ENCODE assay signal across 10 cellular contexts in the genomic region with DNA sequence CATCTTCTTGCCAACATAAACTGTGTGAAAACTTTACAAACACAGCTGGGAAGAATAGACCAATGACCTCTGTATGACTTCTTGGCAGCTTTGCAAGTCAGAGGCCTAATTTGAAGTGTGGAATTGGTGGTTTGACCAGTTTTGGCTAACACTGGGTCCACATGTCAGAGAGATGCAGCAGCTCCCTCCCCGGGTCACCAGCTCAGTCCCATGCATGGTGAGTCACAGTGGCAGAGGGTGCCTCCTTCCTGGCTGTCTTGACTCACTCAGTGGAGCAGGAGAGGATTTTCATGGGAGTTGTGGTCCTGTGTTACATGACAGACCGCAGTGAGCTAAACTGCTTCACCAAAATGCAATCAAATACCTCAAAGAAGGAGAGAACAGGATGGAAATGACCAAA. TPM values are rescaled to one million over a fixed set of nuclear protein-coding genes. Genes with fewer than 3 reads are reported as not detected.
DNase-seq lines count a peak whose midpoint lies in the region; ATAC-seq and TF ChIP-seq lines count a peak whose summit lies in the region.
"Had no signal": no experiment of that assay in that cellular context is flagged by ENCODE, and none has a peak within 500 bp of the region (broad histone marks: within the 10 kb centered on the region; RNA-seq: fewer than 3 reads in every experiment).

No MANE protein-coding gene starts in this region.

- BruUV-seq in IMR-90 (replicated peaks; lab: Mats Ljungman, UMichigan), result no TSS peak

- H3K36me3 ChIP-seq in IMR-90 (ENCODE audit: control insufficient read depth, insufficient read depth, low read length), result no peaks in the 10 kb centered on the region
- no peaks in the 10 kb centered on the region for H3K36me3 ChIP-seq in endodermal cell (ENCODE audit: control insufficient read depth, insufficient read depth, low read length)
- H3K36me3 ChIP-seq in upper lobe of right lung, result no peaks in the 10 kb centered on the region
- H3K36me3 ChIP-seq: BLaER1, tibial artery had no signal

- H2BK120ac ChIP-seq in IMR-90 (ENCODE audit: low read depth, low read length), result no peak overlapping the region

- peaks cover 4% of the 10 kb centered on the region; the same call in 1 of the 2 replicates for H3K4me1 ChIP-seq in IMR-90 (ENCODE audit: control insufficient read depth, insufficient read depth, low read length)
- H3K4me1 ChIP-seq in endodermal cell (ENCODE audit: control insufficient read depth, insufficient read depth, low read length), result no peaks in the 10 kb centered on the region
- H3K4me1 ChIP-seq in upper lobe of right lung, result peaks cover 4% of the 10 kb centered on the region
- H3K4me1 ChIP-seq: tibial artery had no signal

- H2BK5ac ChIP-seq in IMR-90 (ENCODE audit: low read depth, low read length, poor library complexity, severe bottlenecking), result no peak overlapping the region

- H3K4ac ChIP-seq in IMR-90 (ENCODE audit: low read depth, low read length), result no peak overlapping the region

- in situ Hi-C loops in IMR-90 (cut with MboI; ENCODE audit: low sequenced_read_pairs), result no loop called here

- no peak for TF ChIP-seq RAD21 in IMR-90 (IDR thresholded peaks at IDR 0.05; ENCODE audit: low read length)

- H2AFZ ChIP-seq in IMR-90 (replicated peaks; ENCODE audit: low read length, poor library complexity), result peak overlapping the region; percentile 81

- no peak overlapping the region for H2BK15ac ChIP-seq in IMR-90 (ENCODE audit: low read depth, low read length)

- no peaks in the 10 kb centered on the region for H3K9me3 ChIP-seq in IMR-90 (ENCODE audit: control insufficient read depth, insufficient read depth, low read length)
- H3K9me3 ChIP-seq in endodermal cell (ENCODE audit: control insufficient read depth, low read length), result no peaks in the 10 kb centered on the region
- no peaks in the 10 kb centered on the region for H3K9me3 ChIP-seq in upper lobe of right lung
- H3K9me3 ChIP-seq: BLaER1, tibial artery had no signal

- H3K4me1 Mint-ChIP-seq in activated CD4-positive, alpha-beta T cell treated with anti-CD3 and anti-CD28 coated beads for 36 hours, result peaks cover 28% of the 10 kb centered on the region
- H3K4me1 Mint-ChIP-seq in endodermal cell, result no peaks in the 10 kb centered on the region

- H2BK20ac ChIP-seq in IMR-90 (ENCODE audit: low read depth, low read length), result no peak overlapping the region

- H3K9me3 Mint-ChIP-seq in activated CD4-positive, alpha-beta T cell treated with anti-CD3 and anti-CD28 coated beads for 36 hours (ENCODE audit: low read depth), result no peaks in the 10 kb centered on the region
- H3K9me3 Mint-ChIP-seq in endodermal cell, result no peaks in the 10 kb centered on the region

- no peak overlapping the region for H4K8ac ChIP-seq in IMR-90 (ENCODE audit: low read depth in 2 of 2, low read length in 2 of 2)

- H3K23ac ChIP-seq in IMR-90 (ENCODE audit: low read depth, low read length), result no peak overlapping the region

- H3K4me2 ChIP-seq in IMR-90 (ENCODE audit: low read depth, low read length), result peak overlapping the region; percentile 0; the same call in 1 of the 2 replicates
- H3K4me2 ChIP-seq: BLaER1 had no signal

- H3K4me3 Mint-ChIP-seq in activated CD4-positive, alpha-beta T cell treated with anti-CD3 and anti-CD28 coated beads for 36 hours, result no peak overlapping the region
- H3K4me3 Mint-ChIP-seq in endodermal cell, result no peak overlapping the region

- H3K79me1 ChIP-seq in IMR-90 (ENCODE audit: low read depth in 1 of 2, low read length in 2 of 2), result no peaks in the 10 kb centered on the region

- H3K9me1 ChIP-seq in IMR-90 (ENCODE audit: insufficient read depth, low read length), result no peaks in the 10 kb centered on the region

- POLR2A ChIA-PET in activated CD4-positive, alpha-beta T cell treated with anti-CD3 and anti-CD28 coated beads for 36 hours (lab: Charles Lee), result interaction anchor here (0.6 kb wide), 1 partner anchor 839 kb away, joined by 3 read pairs; no protein-coding TSS in a partner anchor
- POLR2A ChIA-PET in IMR-90 (lab: Charles Lee; ENCODE audit: unreplicated experiment), result no interaction called here

- no peak overlapping the region for H4K5ac ChIP-seq in IMR-90 (ENCODE audit: low read depth, low read length)

- no peak overlapping the region for H3K27ac Mint-ChIP-seq in activated CD4-positive, alpha-beta T cell treated with anti-CD3 and anti-CD28 coated beads for 36 hours
- no peak overlapping the region for H3K27ac Mint-ChIP-seq in endodermal cell

- H3K27me3 ChIP-seq in IMR-90 (ENCODE audit: control insufficient read depth, insufficient read depth, low read length), result no peaks in the 10 kb centered on the region
- H3K27me3 ChIP-seq in endodermal cell (ENCODE audit: control insufficient read depth, insufficient read depth, low read length, poor library complexity, severe bottlenecking), result no peaks in the 10 kb centered on the region
- H3K27me3 ChIP-seq in upper lobe of right lung, result no peaks in the 10 kb centered on the region
- H3K27me3 ChIP-seq: BLaER1, tibial artery had no signal

- intact Hi-C loops in activated CD4-positive, alpha-beta T cell treated with anti-CD3 and anti-CD28 coated beads for 36 hours (cut with DNase I, micrococcal nuclease), result loop anchor here in 1 of 2 experiments (10.0 kb wide), 3 partner anchors 725 to 1785 kb away; a partner anchor contains a TSS
- intact Hi-C loops in IMR-90 (cut with micrococcal nuclease), result loop anchor here (5.0 to 10.0 kb wide), 2 partner anchors 43 to 1515 kb away; no protein-coding TSS in a partner anchor
- intact Hi-C loops in upper lobe of right lung (cut with DNase I), result no loop called here

- DNase-seq in activated CD4-positive, alpha-beta T cell treated with anti-CD3 and anti-CD28 coated beads for 36 hours, result peak; percentile 24
- DNase-seq in activated CD4-positive, alpha-beta T cell treated with anti-CD3 and anti-CD28 coated beads, Interleukin-2, amount 50 U/mL, for 4 hours, result no peak
- peak; percentile 77 for DNase-seq in IMR-90
- DNase-seq in endodermal cell, result peak; percentile 61
- no peak for DNase-seq in upper lobe of right lung
- DNase-seq in activated CD4-positive, alpha-beta T cell treated with anti-CD3 and anti-CD28 coated beads, Interleukin-2, amount 50 U/mL, for 48 hours, result no peak

- no peak for TF ChIP-seq POLR2A in IMR-90 (IDR thresholded peaks at IDR 0.05; ENCODE audit: low read depth, low read length)

- no peak overlapping the region for H2AK5ac ChIP-seq in IMR-90 (ENCODE audit: low read depth, low read length)

- H3K56ac ChIP-seq in IMR-90 (ENCODE audit: extremely low read depth, insufficient read depth, low read length), result no peak overlapping the region

- TF ChIP-seq CTCF in IMR-90 (conservative IDR thresholded peaks at IDR 0.05; ENCODE audit: low read depth, low read length), result no peak
- TF ChIP-seq CTCF in endodermal cell (conservative IDR thresholded peaks at IDR 0.05), result no peak
- TF ChIP-seq CTCF in upper lobe of right lung (IDR thresholded peaks at IDR 0.05), result no peak

- no peak for ATAC-seq in activated CD4-positive, alpha-beta T cell treated with anti-CD3 and anti-CD28 coated beads for 36 hours
- ATAC-seq in IMR-90 (ENCODE audit: low read depth), result peak; percentile 84
- peak; percentile 81 for ATAC-seq in upper lobe of right lung
- ATAC-seq in GM21360 (IDR thresholded peaks at IDR 0.05; ENCODE audit: unreplicated experiment), result no peak
- ATAC-seq in GM21528 (IDR thresholded peaks at IDR 0.05; ENCODE audit: low FRiP score, unreplicated experiment), result no peak

- CTCF ChIA-PET in activated CD4-positive, alpha-beta T cell treated with anti-CD3 and anti-CD28 coated beads for 36 hours (lab: Charles Lee), result interaction anchor here (1.3 kb wide), 1 partner anchor 17 kb away, joined by 3 read pairs; no protein-coding TSS in a partner anchor
- CTCF ChIA-PET in IMR-90 (lab: Yijun Ruan, JAX), result interaction anchor here (1.0 kb wide), 1 partner anchor 46 kb away, joined by 4 read pairs; no protein-coding TSS in a partner anchor

- H3K27me3 Mint-ChIP-seq in activated CD4-positive, alpha-beta T cell treated with anti-CD3 and anti-CD28 coated beads for 36 hours, result peaks cover 15% of the 10 kb centered on the region
- H3K27me3 Mint-ChIP-seq in endodermal cell (ENCODE audit: insufficient read depth), result peaks cover 12% of the 10 kb centered on the region

- H3K36me3 Mint-ChIP-seq in activated CD4-positive, alpha-beta T cell treated with anti-CD3 and anti-CD28 coated beads for 36 hours (ENCODE audit: low read depth), result no peaks in the 10 kb centered on the region
- no peaks in the 10 kb centered on the region for H3K36me3 Mint-ChIP-seq in endodermal cell (ENCODE audit: low read depth)

- H3K4me3 ChIP-seq in IMR-90 (ENCODE audit: insufficient read depth, low read depth, low read length) (no peak overlapping the region), endodermal cell (ENCODE audit: low read length) (no peak overlapping the region), upper lobe of right lung (no peak overlapping the region)
- H3K4me3 ChIP-seq: BLaER1, tibial artery had no signal

- no peaks in the 10 kb centered on the region for H4K20me1 ChIP-seq in IMR-90 (ENCODE audit: insufficient read depth, low read length)
- H4K20me1 ChIP-seq: BLaER1 had no signal

- dilution Hi-C loops in IMR-90 (cut with HindIII; ENCODE audit: low sequenced_read_pairs, unreplicated experiment), result no loop called here

- H3K14ac ChIP-seq in IMR-90 (replicated peaks; ENCODE audit: low read depth, low read length), result no peak overlapping the region

- no peak overlapping the region for H4K91ac ChIP-seq in IMR-90 (ENCODE audit: insufficient read depth, low read depth, low read length)

- H3K27ac ChIP-seq in IMR-90 (ENCODE audit: insufficient read depth, low read length) (peak overlapping the region; percentile 21; the same call in 1 of the 2 replicates), endodermal cell (ENCODE audit: low read depth, low read length) (no peak overlapping the region), upper lobe of right lung (no peak overlapping the region)
- H3K27ac ChIP-seq: BLaER1 had no signal

- no CpG with 5 or more reads among the region's 2 CpGs for WGBS in IMR-90 (ENCODE audit: extremely low coverage in 2 of 2, insufficient read length in 1 of 2), 2 experiments
- WGBS in endodermal cell (ENCODE audit: insufficient coverage in 1 of 2, insufficient read length in 1 of 2), 2 experiments, result 40 to 82% methylated on average over 1 to 2 of the region's 2 CpGs

- H2AK9ac ChIP-seq in IMR-90 (replicated peaks; ENCODE audit: low read depth, low read length, poor library complexity), result no peak overlapping the region

- no peak overlapping the region for H3K18ac ChIP-seq in IMR-90 (ENCODE audit: low read depth, low read length)

- H3K9ac ChIP-seq in IMR-90 (ENCODE audit: low read depth, low read length), result no peak overlapping the region
- H3K9ac ChIP-seq in endodermal cell (ENCODE audit: extremely low read depth, low read length, poor library complexity, severe bottlenecking), result no peak overlapping the region
- H3K9ac ChIP-seq: BLaER1 had no signal

RNA-seq across cellular contexts. Expression of a gene that starts 8.2 kb away (rescaled TPM):
- 10 to 100 TPM; 27.9 to 30.8 TPM for total RNA-seq in activated CD4-positive, alpha-beta T cell treated with anti-CD3 and anti-CD28 coated beads for 36 hours
- total RNA-seq in IMR-90 (2012; rRNA removed), result 69.7 and 102 TPM in 2 replicates
- polyA plus RNA-seq in IMR-90 (2012; rRNA removed), result 46.5 and 51.6 TPM in 2 replicates
- 11.7 and 13.9 TPM in 2 replicates for polyA plus RNA-seq in IMR-90 (2012; cell fraction: cytosol; rRNA removed)
- 3.1 and 19.2 TPM in 2 replicates for polyA plus RNA-seq in IMR-90 (2012; cell fraction: nucleus; rRNA removed; ENCODE audit: low replicate concordance)
- 10 to 100 TPM; 48.6 to 58.3 TPM for total RNA-seq in endodermal cell
- 79.5 TPM for polyA plus RNA-seq in endodermal cell (2013, experiment 1 of 2)
- polyA plus RNA-seq in endodermal cell (2013, experiment 2 of 2), result 75.1 TPM
- 53.8 TPM for total RNA-seq in upper lobe of right lung

Comparison
In these comparisons a context has a peak if more than half of its experiments do, and no peak if none do; other contexts are left out.
1. DNase-seq: peak in activated CD4-positive, alpha-beta T cell treated with anti-CD3 and anti-CD28 coated beads for 36 hours (single experiment), IMR-90 (single experiment) and endodermal cell (single experiment); none in activated CD4-positive, alpha-beta T cell treated with anti-CD3 and anti-CD28 coated beads, Interleukin-2, amount 50 U/mL, for 4 hours (0 of 2), upper lobe of right lung (single experiment) and activated CD4-positive, alpha-beta T cell treated with anti-CD3 and anti-CD28 coated beads, Interleukin-2, amount 50 U/mL, for 48 hours (0 of 2).
2. ATAC-seq: peak in IMR-90 (single experiment) and upper lobe of right lung (single experiment); none in activated CD4-positive, alpha-beta T cell treated with anti-CD3 and anti-CD28 coated beads for 36 hours (single experiment), GM21360 (single experiment) and GM21528 (single experiment).